3 cellular contexts compared by ENCODE assay signal in the genomic region with DNA sequence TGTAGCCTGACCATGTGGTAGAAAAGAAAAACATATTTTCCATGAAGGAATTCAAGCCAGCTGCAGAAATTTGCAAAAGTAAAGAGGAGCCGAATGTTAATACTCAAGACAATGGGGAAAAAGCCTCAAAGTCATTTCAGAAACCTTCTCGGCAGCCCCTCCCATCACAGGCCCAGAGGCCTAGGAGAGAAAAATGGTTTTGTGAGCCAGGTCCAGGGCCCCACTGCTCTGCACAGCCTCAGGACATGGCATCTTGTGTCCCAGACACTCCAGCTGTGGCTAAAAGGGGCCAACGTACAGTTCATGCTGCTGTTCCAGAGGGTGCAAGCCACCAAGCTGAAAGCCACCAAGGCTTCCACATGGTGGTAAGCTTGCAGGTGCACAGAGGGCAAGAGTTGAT.
TF ChIP-seq lines count a peak whose summit lies in the region.

No MANE protein-coding gene starts in this region.

TF ChIP-seq in HEK293, 187 proteins besides CTCF, POLR2A, EP300 and RAD21:
- TF ChIP-seq KLF16 (tag by site-specific recombination; IDR thresholded peaks at IDR 0.05), result no peak
- TF ChIP-seq ZNF202 (tag by site-specific recombination; IDR thresholded peaks at IDR 0.05; ENCODE audit: borderline replicate concordance), result no peak
- peak; percentile 78 for TF ChIP-seq ZNF585B (tag by site-specific recombination; IDR thresholded peaks at IDR 0.05)
- TF ChIP-seq ZNF112 (tag by site-specific recombination; IDR thresholded peaks at IDR 0.05), result no peak

TF ChIP-seq in K562, 482 proteins besides CTCF, POLR2A, EP300 and RAD21:
- TF ChIP-seq, protein P1, sequence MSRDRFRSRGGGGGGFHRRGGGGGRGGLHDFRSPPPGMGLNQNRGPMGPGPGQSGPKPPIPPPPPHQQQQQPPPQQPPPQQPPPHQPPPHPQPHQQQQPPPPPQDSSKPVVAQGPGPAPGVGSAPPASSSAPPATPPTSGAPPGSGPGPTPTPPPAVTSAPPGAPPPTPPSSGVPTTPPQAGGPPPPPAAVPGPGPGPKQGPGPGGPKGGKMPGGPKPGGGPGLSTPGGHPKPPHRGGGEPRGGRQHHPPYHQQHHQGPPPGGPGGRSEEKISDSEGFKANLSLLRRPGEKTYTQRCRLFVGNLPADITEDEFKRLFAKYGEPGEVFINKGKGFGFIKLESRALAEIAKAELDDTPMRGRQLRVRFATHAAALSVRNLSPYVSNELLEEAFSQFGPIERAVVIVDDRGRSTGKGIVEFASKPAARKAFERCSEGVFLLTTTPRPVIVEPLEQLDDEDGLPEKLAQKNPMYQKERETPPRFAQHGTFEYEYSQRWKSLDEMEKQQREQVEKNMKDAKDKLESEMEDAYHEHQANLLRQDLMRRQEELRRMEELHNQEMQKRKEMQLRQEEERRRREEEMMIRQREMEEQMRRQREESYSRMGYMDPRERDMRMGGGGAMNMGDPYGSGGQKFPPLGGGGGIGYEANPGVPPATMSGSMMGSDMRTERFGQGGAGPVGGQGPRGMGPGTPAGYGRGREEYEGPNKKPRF (IDR thresholded peaks at IDR 0.05; ENCODE audit: low read depth, low read length), result no peak
- no peak for TF ChIP-seq ZZZ3 (IDR thresholded peaks at IDR 0.05)
- no peak for TF ChIP-seq BDP1 (IDR thresholded peaks at IDR 0.05; ENCODE audit: insufficient read depth, insufficient read length)
- TF ChIP-seq STAT5A (IDR thresholded peaks at IDR 0.05; ENCODE audit: borderline replicate concordance, low read length), result no peak
- TF ChIP-seq, protein P2, sequence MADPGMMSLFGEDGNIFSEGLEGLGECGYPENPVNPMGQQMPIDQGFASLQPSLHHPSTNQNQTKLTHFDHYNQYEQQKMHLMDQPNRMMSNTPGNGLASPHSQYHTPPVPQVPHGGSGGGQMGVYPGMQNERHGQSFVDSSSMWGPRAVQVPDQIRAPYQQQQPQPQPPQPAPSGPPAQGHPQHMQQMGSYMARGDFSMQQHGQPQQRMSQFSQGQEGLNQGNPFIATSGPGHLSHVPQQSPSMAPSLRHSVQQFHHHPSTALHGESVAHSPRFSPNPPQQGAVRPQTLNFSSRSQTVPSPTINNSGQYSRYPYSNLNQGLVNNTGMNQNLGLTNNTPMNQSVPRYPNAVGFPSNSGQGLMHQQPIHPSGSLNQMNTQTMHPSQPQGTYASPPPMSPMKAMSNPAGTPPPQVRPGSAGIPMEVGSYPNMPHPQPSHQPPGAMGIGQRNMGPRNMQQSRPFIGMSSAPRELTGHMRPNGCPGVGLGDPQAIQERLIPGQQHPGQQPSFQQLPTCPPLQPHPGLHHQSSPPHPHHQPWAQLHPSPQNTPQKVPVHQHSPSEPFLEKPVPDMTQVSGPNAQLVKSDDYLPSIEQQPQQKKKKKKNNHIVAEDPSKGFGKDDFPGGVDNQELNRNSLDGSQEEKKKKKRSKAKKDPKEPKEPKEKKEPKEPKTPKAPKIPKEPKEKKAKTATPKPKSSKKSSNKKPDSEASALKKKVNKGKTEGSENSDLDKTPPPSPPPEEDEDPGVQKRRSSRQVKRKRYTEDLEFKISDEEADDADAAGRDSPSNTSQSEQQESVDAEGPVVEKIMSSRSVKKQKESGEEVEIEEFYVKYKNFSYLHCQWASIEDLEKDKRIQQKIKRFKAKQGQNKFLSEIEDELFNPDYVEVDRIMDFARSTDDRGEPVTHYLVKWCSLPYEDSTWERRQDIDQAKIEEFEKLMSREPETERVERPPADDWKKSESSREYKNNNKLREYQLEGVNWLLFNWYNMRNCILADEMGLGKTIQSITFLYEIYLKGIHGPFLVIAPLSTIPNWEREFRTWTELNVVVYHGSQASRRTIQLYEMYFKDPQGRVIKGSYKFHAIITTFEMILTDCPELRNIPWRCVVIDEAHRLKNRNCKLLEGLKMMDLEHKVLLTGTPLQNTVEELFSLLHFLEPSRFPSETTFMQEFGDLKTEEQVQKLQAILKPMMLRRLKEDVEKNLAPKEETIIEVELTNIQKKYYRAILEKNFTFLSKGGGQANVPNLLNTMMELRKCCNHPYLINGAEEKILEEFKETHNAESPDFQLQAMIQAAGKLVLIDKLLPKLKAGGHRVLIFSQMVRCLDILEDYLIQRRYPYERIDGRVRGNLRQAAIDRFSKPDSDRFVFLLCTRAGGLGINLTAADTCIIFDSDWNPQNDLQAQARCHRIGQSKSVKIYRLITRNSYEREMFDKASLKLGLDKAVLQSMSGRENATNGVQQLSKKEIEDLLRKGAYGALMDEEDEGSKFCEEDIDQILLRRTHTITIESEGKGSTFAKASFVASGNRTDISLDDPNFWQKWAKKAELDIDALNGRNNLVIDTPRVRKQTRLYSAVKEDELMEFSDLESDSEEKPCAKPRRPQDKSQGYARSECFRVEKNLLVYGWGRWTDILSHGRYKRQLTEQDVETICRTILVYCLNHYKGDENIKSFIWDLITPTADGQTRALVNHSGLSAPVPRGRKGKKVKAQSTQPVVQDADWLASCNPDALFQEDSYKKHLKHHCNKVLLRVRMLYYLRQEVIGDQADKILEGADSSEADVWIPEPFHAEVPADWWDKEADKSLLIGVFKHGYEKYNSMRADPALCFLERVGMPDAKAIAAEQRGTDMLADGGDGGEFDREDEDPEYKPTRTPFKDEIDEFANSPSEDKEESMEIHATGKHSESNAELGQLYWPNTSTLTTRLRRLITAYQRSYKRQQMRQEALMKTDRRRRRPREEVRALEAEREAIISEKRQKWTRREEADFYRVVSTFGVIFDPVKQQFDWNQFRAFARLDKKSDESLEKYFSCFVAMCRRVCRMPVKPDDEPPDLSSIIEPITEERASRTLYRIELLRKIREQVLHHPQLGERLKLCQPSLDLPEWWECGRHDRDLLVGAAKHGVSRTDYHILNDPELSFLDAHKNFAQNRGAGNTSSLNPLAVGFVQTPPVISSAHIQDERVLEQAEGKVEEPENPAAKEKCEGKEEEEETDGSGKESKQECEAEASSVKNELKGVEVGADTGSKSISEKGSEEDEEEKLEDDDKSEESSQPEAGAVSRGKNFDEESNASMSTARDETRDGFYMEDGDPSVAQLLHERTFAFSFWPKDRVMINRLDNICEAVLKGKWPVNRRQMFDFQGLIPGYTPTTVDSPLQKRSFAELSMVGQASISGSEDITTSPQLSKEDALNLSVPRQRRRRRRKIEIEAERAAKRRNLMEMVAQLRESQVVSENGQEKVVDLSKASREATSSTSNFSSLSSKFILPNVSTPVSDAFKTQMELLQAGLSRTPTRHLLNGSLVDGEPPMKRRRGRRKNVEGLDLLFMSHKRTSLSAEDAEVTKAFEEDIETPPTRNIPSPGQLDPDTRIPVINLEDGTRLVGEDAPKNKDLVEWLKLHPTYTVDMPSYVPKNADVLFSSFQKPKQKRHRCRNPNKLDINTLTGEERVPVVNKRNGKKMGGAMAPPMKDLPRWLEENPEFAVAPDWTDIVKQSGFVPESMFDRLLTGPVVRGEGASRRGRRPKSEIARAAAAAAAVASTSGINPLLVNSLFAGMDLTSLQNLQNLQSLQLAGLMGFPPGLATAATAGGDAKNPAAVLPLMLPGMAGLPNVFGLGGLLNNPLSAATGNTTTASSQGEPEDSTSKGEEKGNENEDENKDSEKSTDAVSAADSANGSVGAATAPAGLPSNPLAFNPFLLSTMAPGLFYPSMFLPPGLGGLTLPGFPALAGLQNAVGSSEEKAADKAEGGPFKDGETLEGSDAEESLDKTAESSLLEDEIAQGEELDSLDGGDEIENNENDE (IDR thresholded peaks at IDR 0.05; ENCODE audit: low read depth, low read length), result no peak
- TF ChIP-seq ZNF644 (tag; IDR thresholded peaks at IDR 0.05; ENCODE audit: low read depth), result no peak
- TF ChIP-seq ZFP36 (IDR thresholded peaks at IDR 0.05; ENCODE audit: low read depth, low read length, partially characterized antibody), result peak; percentile 66
- TF ChIP-seq MEF2A (IDR thresholded peaks at IDR 0.05; ENCODE audit: control insufficient read depth, low read depth, low read length), result no peak
- no peak for TF ChIP-seq BCOR (IDR thresholded peaks at IDR 0.05)

TF ChIP-seq in HepG2, 621 proteins besides CTCF, POLR2A, EP300 and RAD21:
- TF ChIP-seq ZNF343 (CRISPR knock-in tag; IDR thresholded peaks at IDR 0.05) (no peak), NCOR1 (IDR thresholded peaks at IDR 0.05; ENCODE audit: borderline replicate concordance, low read length) (no peak), ZNF644 (CRISPR knock-in tag; IDR thresholded peaks at IDR 0.05; ENCODE audit: low read depth) (no peak), ZFP1 (CRISPR knock-in tag; IDR thresholded peaks at IDR 0.05) (no peak), ZNF629 (CRISPR knock-in tag; conservative IDR thresholded peaks at IDR 0.05) (no peak), ZNF460 (CRISPR knock-in tag; IDR thresholded peaks at IDR 0.05; ENCODE audit: borderline replicate concordance) (no peak), ZZZ3 (CRISPR knock-in tag; IDR thresholded peaks at IDR 0.05; ENCODE audit: borderline replicate concordance) (no peak), ZNF878 (CRISPR knock-in tag; IDR thresholded peaks at IDR 0.05) (no peak)
